In genomic region chr3:134201201-134202130, GRCh38 we compare ENCODE assay signal across 13 cellular contexts. TPM values are rescaled to one million over a fixed set of nuclear protein-coding genes. Genes with fewer than 3 reads are reported as not detected.
A peak's percentile ranks its signal among the peaks of the same experiment; 100 is the strongest.
DNase-seq lines count a peak whose midpoint lies in the region; ATAC-seq and TF ChIP-seq lines count a peak whose summit lies in the region.
"Had no signal": no experiment of that assay in that cellular context is flagged by ENCODE, and none has a peak within 500 bp of the region (broad histone marks: within the 10 kb centered on the region; RNA-seq: fewer than 3 reads in every experiment).

No MANE protein-coding gene starts in this region.

- H3K27ac ChIP-seq in SJSA1 (peak overlapping the region; percentile 88), heart left ventricle (no peak overlapping the region), right atrium auricular region (no peak overlapping the region)

- peak; percentile 62 for DNase-seq in GM04503 (ENCODE audit: low read depth)
- DNase-seq in SJSA1 (ENCODE audit: low read depth in 1 of 2, low spot score in 2 of 2) = peak in 1 of 2 experiments; percentile 74
- DNase-seq in renal cortical epithelial cell (ENCODE audit: low read depth) = peak; percentile 94
- no peak for DNase-seq in heart left ventricle
- no peak for DNase-seq in right atrium auricular region (ENCODE audit: low spot score)
- no peak for DNase-seq in NCI-H128 (lab: John Stamatoyannopoulos, UW; ENCODE audit: unreplicated experiment)
- DNase-seq: activated naive CD8-positive, alpha-beta T cell treated with anti-CD3 and anti-CD28 coated beads, Interleukin-2, amount 10 ng/mL, durations not matched to agents 7 days and 5 days; effector memory CD8-positive, alpha-beta T cell; naive B cell; NCI-H1436 treated with DMSO at 0.1 percent for 48 hours; stimulated activated CD4-positive, alpha-beta T cell treated with anti-CD3 and anti-CD28 coated beads, Interleukin-12 subunit alpha, Interleukin-12 subunit beta, amount 100 ng/mL, for 4 hours had no signal

- TF ChIP-seq CTCF in heart left ventricle (IDR thresholded peaks at IDR 0.05) (no peak), right atrium auricular region (IDR thresholded peaks at IDR 0.05) (no peak)

- H3K9me3 ChIP-seq in SJSA1 (replicated peaks) (no peaks in the 10 kb centered on the region), heart left ventricle (no peaks in the 10 kb centered on the region), right atrium auricular region (no peaks in the 10 kb centered on the region)

- no peak overlapping the region for H3K4me3 ChIP-seq in SJSA1
- no peak overlapping the region for H3K4me3 ChIP-seq in heart left ventricle
- H3K4me3 ChIP-seq in right atrium auricular region = no peak overlapping the region

- peaks cover 16% of the 10 kb centered on the region for H3K36me3 ChIP-seq in SJSA1
- peaks cover 0 to 71% (median 36%) of the 10 kb centered on the region in 9 donors for H3K36me3 ChIP-seq in heart left ventricle
- H3K36me3 ChIP-seq in right atrium auricular region = peaks cover 28% of the 10 kb centered on the region

- intact Hi-C loops in heart left ventricle (cut with DNase I) = loop anchor here in 1 of 10 donors (10.0 kb wide), 1 partner anchor 267 kb away; no protein-coding TSS in a partner anchor

- H3K27me3 ChIP-seq in SJSA1 (replicated peaks) (no peaks in the 10 kb centered on the region), heart left ventricle (no peaks in the 10 kb centered on the region), right atrium auricular region (no peaks in the 10 kb centered on the region)

- H3K4me1 ChIP-seq in SJSA1 (replicated peaks) (peaks cover 26% of the 10 kb centered on the region), heart left ventricle (peaks cover 0 to 8% (median 0%) of the 10 kb centered on the region in 12 donors), right atrium auricular region (no peaks in the 10 kb centered on the region)

- ATAC-seq in esophagus mucosa (peak; percentile 84), GM21723 (IDR thresholded peaks at IDR 0.05; ENCODE audit: unreplicated experiment) (no peak), heart left ventricle (no peak)
- ATAC-seq: effector memory CD8-positive, alpha-beta T cell had no signal

- 82 to 99% (median 92%) methylated on average over 8 of the region's 8 CpGs for WGBS in heart left ventricle, 4 donors

- TF ChIP-seq POLR2A in heart left ventricle (IDR thresholded peaks at IDR 0.05) = no peak

RNA-seq across cellular contexts. Expression of gene RYK, which starts 49.2 kb away (rescaled TPM):
- 41.4 and 68.6 TPM in 2 replicates for total RNA-seq in SJSA1 (2014; rRNA removed; shearing (Covaris generic))
- total RNA-seq in esophagus mucosa (32.2 TPM), renal cortical epithelial cell (87.2 and 139 TPM in 2 replicates), heart left ventricle (10 to 100 TPM; 32.9 to 43.7 (median 39.5) TPM), right atrium auricular region (10 to 100 TPM; 46.2 to 61.0 TPM)
- polyA plus RNA-seq in heart left ventricle = 10 to 100 TPM; 17.3 to 23.6 TPM

Comparison
In these comparisons a context has a peak if more than half of its experiments do, and no peak if none do; other contexts are left out.
1. DNase-seq: peak in GM04503 (single experiment) and renal cortical epithelial cell (single experiment); none in heart left ventricle (0 of 5), right atrium auricular region (single experiment) and NCI-H128 (single experiment).